25 cellular contexts compared by ENCODE assay signal in genomic region chr18:10398571-10398970, GRCh38. TPM values are rescaled to one million over a fixed set of nuclear protein-coding genes. Genes with fewer than 3 reads are reported as not detected.
DNase-seq lines count a peak whose midpoint lies in the region; ATAC-seq and TF ChIP-seq lines count a peak whose summit lies in the region.
"Had no signal": no experiment of that assay in that cellular context is flagged by ENCODE, and none has a peak within 500 bp of the region (broad histone marks: within the 10 kb centered on the region; RNA-seq: fewer than 3 reads in every experiment).

No MANE protein-coding gene starts in this region.

- peak overlapping the region; percentile 94 for H3K27ac Mint-ChIP-seq in glutamatergic neuron (ENCODE audit: unreplicated experiment)
- no peak overlapping the region for H3K27ac Mint-ChIP-seq in activated CD8-positive, alpha-beta T cell treated with anti-CD3 and anti-CD28 coated beads, Interleukin-2, amount 10 ng/mL, durations not matched to agents 7 days and 5 days
- H3K27ac Mint-ChIP-seq: activated CD4-positive, alpha-beta T cell treated with anti-CD3 and anti-CD28 coated beads for 36 hours; CD4-positive, CD25-positive, alpha-beta regulatory T cell; effector memory CD8-positive, alpha-beta T cell; T-helper 1 cell treated with Interleukin-12 subunit alpha and Interleukin-12 subunit beta and Interleukin-4 antibody, amounts not matched to agents 30 μg/mL and 1 μg/mL, for 36 hours had no signal

- H3K9me3 ChIP-seq in SK-N-MC (ENCODE audit: low read depth, low read length) (no peaks in the 10 kb centered on the region), MM.1S (replicated peaks; ENCODE audit: insufficient read depth, low read length) (no peaks in the 10 kb centered on the region)
- H3K9me3 ChIP-seq: esophagus muscularis mucosa, gastroesophageal sphincter, SJCRH30, thoracic aorta had no signal

- H3K9me3 Mint-ChIP-seq in glutamatergic neuron (ENCODE audit: unreplicated experiment): peaks cover 17% of the 10 kb centered on the region
- no peaks in the 10 kb centered on the region for H3K9me3 Mint-ChIP-seq in activated CD8-positive, alpha-beta T cell treated with anti-CD3 and anti-CD28 coated beads, Interleukin-2, amount 10 ng/mL, durations not matched to agents 7 days and 5 days (ENCODE audit: insufficient read depth)
- H3K9me3 Mint-ChIP-seq: effector memory CD8-positive, alpha-beta T cell; T-helper 1 cell treated with Interleukin-12 subunit alpha and Interleukin-12 subunit beta and Interleukin-4 antibody, amounts not matched to agents 30 μg/mL and 1 μg/mL, for 36 hours had no signal

- H3K36me3 ChIP-seq in SK-N-MC (ENCODE audit: insufficient read depth, low read length) (no peaks in the 10 kb centered on the region), MM.1S (replicated peaks; ENCODE audit: insufficient read depth, low read length) (no peaks in the 10 kb centered on the region)
- H3K36me3 ChIP-seq: esophagus muscularis mucosa, gastroesophageal sphincter, SJCRH30, thoracic aorta had no signal

- H3K27me3 Mint-ChIP-seq in glutamatergic neuron (ENCODE audit: unreplicated experiment): peaks cover 13% of the 10 kb centered on the region
- H3K27me3 Mint-ChIP-seq in activated CD8-positive, alpha-beta T cell treated with anti-CD3 and anti-CD28 coated beads, Interleukin-2, amount 10 ng/mL, durations not matched to agents 7 days and 5 days (ENCODE audit: low read depth): peaks cover 9% of the 10 kb centered on the region

- no peak overlapping the region for H2AFZ ChIP-seq in MM.1S (ENCODE audit: low read length)

- no peak for ATAC-seq in activated CD8-positive, alpha-beta T cell treated with anti-CD3 and anti-CD28 coated beads, Interleukin-2, amount 10 ng/mL, durations not matched to agents 7 days and 5 days
- ATAC-seq: activated CD4-positive, alpha-beta T cell treated with anti-CD3 and anti-CD28 coated beads for 36 hours; effector memory CD8-positive, alpha-beta T cell; gastroesophageal sphincter; right cardiac atrium had no signal

- H3K9me2 ChIP-seq in MM.1S (replicated peaks; ENCODE audit: insufficient read depth, low read length): no peaks in the 10 kb centered on the region

- DNase-seq in LNCaP clone FGC (ENCODE audit: low read depth) (peak; percentile 32), SK-N-MC (ENCODE audit: low read depth, low spot score) (no peak), glutamatergic neuron (no peak), putamen (ENCODE audit: low spot score) (peak; percentile 41), NAMALWA (ENCODE audit: low spot score) (no peak), MM.1S (no peak)
- DNase-seq in activated CD8-positive, alpha-beta T cell treated with anti-CD3 and anti-CD28 coated beads, Interleukin-2, amount 10 ng/mL, durations not matched to agents 7 days and 5 days: no peak
- DNase-seq: activated CD4-positive, alpha-beta T cell treated with anti-CD3 and anti-CD28 coated beads for 36 hours; activated CD8-positive, alpha-beta memory T cell treated with anti-CD3 and anti-CD28 coated beads for 24 hours; activated T-cell treated with anti-CD3 and anti-CD28 coated beads, Interleukin-2, amount 50 U/mL, for 1 hour; CD4-positive, CD25-positive, alpha-beta regulatory T cell; effector memory CD8-positive, alpha-beta T cell; kidney glomerular epithelial cell; mammary epithelial cell; NCI-H2081; NCI-H526; right cardiac atrium; SJCRH30; stimulated activated CD4-positive, alpha-beta T cell treated with anti-CD3 and anti-CD28 coated beads, Interleukin-4, amount 100 ng/mL, for 4 hours; stimulated activated naive CD4-positive, alpha-beta T cell treated with Interleukin-2 at 50 U/mL for 16 hours had no signal

- H4K20me1 ChIP-seq in MM.1S (ENCODE audit: insufficient read depth, low read length): no peaks in the 10 kb centered on the region

- H3K4me3 ChIP-seq in LNCaP clone FGC (ENCODE audit: low read depth, low read length) (no peak overlapping the region), SK-N-MC (peak overlapping the region; percentile 32), MM.1S (ENCODE audit: low read length) (no peak overlapping the region)
- H3K4me3 ChIP-seq: coronary artery, esophagus muscularis mucosa, gastroesophageal sphincter, SJCRH30, thoracic aorta had no signal

- no peaks in the 10 kb centered on the region for H3K36me3 Mint-ChIP-seq in glutamatergic neuron (ENCODE audit: unreplicated experiment)
- no peaks in the 10 kb centered on the region for H3K36me3 Mint-ChIP-seq in activated CD8-positive, alpha-beta T cell treated with anti-CD3 and anti-CD28 coated beads, Interleukin-2, amount 10 ng/mL, durations not matched to agents 7 days and 5 days (ENCODE audit: low read depth)
- H3K36me3 Mint-ChIP-seq: CD4-positive, CD25-positive, alpha-beta regulatory T cell had no signal

- H3K4me1 Mint-ChIP-seq in glutamatergic neuron (ENCODE audit: low read depth, unreplicated experiment): peaks cover 57% of the 10 kb centered on the region
- H3K4me1 Mint-ChIP-seq in activated CD8-positive, alpha-beta T cell treated with anti-CD3 and anti-CD28 coated beads, Interleukin-2, amount 10 ng/mL, durations not matched to agents 7 days and 5 days (ENCODE audit: low read depth): no peaks in the 10 kb centered on the region
- H3K4me1 Mint-ChIP-seq: activated CD4-positive, alpha-beta T cell treated with anti-CD3 and anti-CD28 coated beads for 36 hours had no signal

- TF ChIP-seq CTCF in LNCaP clone FGC (IDR thresholded peaks at IDR 0.05; ENCODE audit: control insufficient read depth, extremely low read depth, insufficient read depth) (no peak), glutamatergic neuron (IDR thresholded peaks at IDR 0.05; ENCODE audit: partially characterized antibody, unreplicated experiment) (no peak), MM.1S (IDR thresholded peaks at IDR 0.05; ENCODE audit: low read length) (no peak)

- H3K4me1 ChIP-seq in MM.1S (ENCODE audit: low read length): no peaks in the 10 kb centered on the region
- H3K4me1 ChIP-seq: SJCRH30 had no signal

- H3K27me3 ChIP-seq in MM.1S (replicated peaks; ENCODE audit: insufficient read depth, low read length): no peaks in the 10 kb centered on the region
- H3K27me3 ChIP-seq: gastroesophageal sphincter, SJCRH30 had no signal

- CTCF ChIA-PET in activated CD8-positive, alpha-beta T cell treated with anti-CD3 and anti-CD28 coated beads, Interleukin-2, amount 10 ng/mL, durations not matched to agents 7 days and 5 days (lab: Charles Lee): no interaction called here

- H3K9ac ChIP-seq in SK-N-MC (ENCODE audit: insufficient read length) (no peak overlapping the region), MM.1S (ENCODE audit: low read length) (no peak overlapping the region)

- POLR2A ChIA-PET in activated CD8-positive, alpha-beta T cell treated with anti-CD3 and anti-CD28 coated beads, Interleukin-2, amount 10 ng/mL, durations not matched to agents 7 days and 5 days (lab: Charles Lee): interaction anchor here (0.7 kb wide), 1 partner anchor 80 kb away, joined by 3 read pairs; no protein-coding TSS in a partner anchor

- H3F3A ChIP-seq in MM.1S (ENCODE audit: insufficient read depth, low read length): no peaks in the 10 kb centered on the region

- peak overlapping the region; percentile 32 for H3K27ac ChIP-seq in SK-N-MC
- H3K27ac ChIP-seq in MM.1S (ENCODE audit: low read length): no peak overlapping the region
- H3K27ac ChIP-seq: coronary artery, esophagus muscularis mucosa, gastroesophageal sphincter, SJCRH30, thoracic aorta had no signal

- peak overlapping the region; percentile 64 for H3K4me3 Mint-ChIP-seq in glutamatergic neuron (ENCODE audit: unreplicated experiment)
- H3K4me3 Mint-ChIP-seq in activated CD8-positive, alpha-beta T cell treated with anti-CD3 and anti-CD28 coated beads, Interleukin-2, amount 10 ng/mL, durations not matched to agents 7 days and 5 days: no peak overlapping the region
- H3K4me3 Mint-ChIP-seq: activated CD4-positive, alpha-beta T cell treated with anti-CD3 and anti-CD28 coated beads for 36 hours; CD4-positive, CD25-positive, alpha-beta regulatory T cell; effector memory CD8-positive, alpha-beta T cell; T-helper 1 cell treated with Interleukin-12 subunit alpha and Interleukin-12 subunit beta and Interleukin-4 antibody, amounts not matched to agents 30 μg/mL and 1 μg/mL, for 36 hours had no signal

- no peak overlapping the region for H3K4me2 ChIP-seq in MM.1S (ENCODE audit: low read depth, low read length)

- no peaks in the 10 kb centered on the region for H3K79me2 ChIP-seq in MM.1S (ENCODE audit: low read length)

RNA-seq across cellular contexts. Expression of gene APCDD1, which starts 55.9 kb away (rescaled TPM):
- 171 TPM for total RNA-seq in glutamatergic neuron (ENCODE audit: unreplicated experiment)
- total RNA-seq in activated CD8-positive, alpha-beta T cell treated with anti-CD3 and anti-CD28 coated beads, Interleukin-2, amount 10 ng/mL, durations not matched to agents 7 days and 5 days: not detected
- total RNA-seq: activated CD4-positive, alpha-beta T cell treated with anti-CD3 and anti-CD28 coated beads for 36 hours; CD4-positive, CD25-positive, alpha-beta regulatory T cell; SJCRH30 had no signal

Comparison
In these comparisons a context has a peak if more than half of its experiments do, and no peak if none do; other contexts are left out.
1. DNase-seq: peak in LNCaP clone FGC (single experiment) and putamen (single experiment); none in SK-N-MC (single experiment), glutamatergic neuron (single experiment), NAMALWA (single experiment), MM.1S (single experiment) and activated CD8-positive, alpha-beta T cell treated with anti-CD3 and anti-CD28 coated beads, Interleukin-2, amount 10 ng/mL, durations not matched to agents 7 days and 5 days (single experiment).
2. RNA of gene APCDD1, which starts 55.9 kb away (total RNA-seq): 171 TPM in glutamatergic neuron (single experiment); not detected in activated CD8-positive, alpha-beta T cell treated with anti-CD3 and anti-CD28 coated beads, Interleukin-2, amount 10 ng/mL, durations not matched to agents 7 days and 5 days; every median in the first group is over 100 times any median in the second.